Comparison of ENCODE assay signal across 8 cellular contexts in the genomic region with DNA sequence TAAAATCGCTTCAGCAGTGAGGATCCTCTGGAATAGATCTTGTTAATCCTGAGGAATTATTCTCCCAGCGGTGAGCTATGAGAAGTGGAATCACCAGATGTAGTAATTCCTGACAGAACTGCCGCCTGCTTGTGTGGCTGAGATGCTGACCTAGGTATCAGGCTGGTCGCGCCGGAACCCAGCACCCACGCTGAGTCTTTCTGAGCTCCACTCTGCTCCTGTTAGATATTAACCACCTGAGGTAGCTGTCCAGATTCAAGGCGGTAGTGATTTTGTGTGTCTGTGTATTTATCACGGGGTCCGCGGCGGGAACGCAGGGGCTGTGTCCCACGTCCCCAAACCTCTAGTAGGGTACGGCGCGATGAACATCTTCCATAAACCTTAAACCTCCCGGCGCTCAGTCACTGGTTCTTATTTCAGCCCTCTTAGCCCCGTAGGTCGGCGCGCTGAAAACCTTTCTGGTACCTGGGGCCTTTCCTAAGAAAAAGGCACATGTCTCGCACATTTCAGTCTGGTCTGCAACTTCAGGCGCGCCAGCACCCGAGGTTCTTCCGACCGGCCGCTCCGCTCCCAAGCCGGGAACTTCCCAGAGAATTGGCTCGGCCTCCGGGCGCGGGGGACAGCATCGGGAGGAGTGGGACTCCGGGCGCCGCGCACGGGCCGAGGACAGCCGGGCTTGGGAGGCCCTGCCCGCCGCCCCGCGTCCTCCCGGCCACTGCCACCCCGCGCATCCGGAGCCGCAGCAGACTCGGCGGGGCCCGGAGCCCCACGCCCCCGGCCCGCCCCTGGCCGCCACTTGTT. TPM values are rescaled to one million over a fixed set of nuclear protein-coding genes. Genes with fewer than 3 reads are reported as not detected.
A peak's percentile ranks its signal among the peaks of the same experiment; 100 is the strongest.
DNase-seq lines count a peak whose midpoint lies in the region; ATAC-seq and TF ChIP-seq lines count a peak whose summit lies in the region.

No MANE protein-coding gene starts in this region.

- ATAC-seq in GM18511 (IDR thresholded peaks at IDR 0.05; ENCODE audit: unreplicated experiment) = peak; percentile 23
- no peak for ATAC-seq in WTC11

- POLR2A ChIA-PET in CD4-positive, alpha-beta memory T cell (lab: Charles Lee; ENCODE audit: partially characterized antibody) = interaction anchor here (0.6 to 7.6 kb wide), 25 partner anchors 10 to 494 kb away, joined by 3 to 104 read pairs (median 5); partner anchors contain the start of genes ANKRD36, ANKRD39, ARID5A and CNNM4
- POLR2A ChIA-PET in WTC11 (lab: Charles Lee) = interaction anchor here (1.0 to 1.7 kb wide), 2 partner anchors 17 to 41 kb away, joined by 3 to 4 read pairs; no protein-coding TSS in a partner anchor

- H3K27ac Mint-ChIP-seq in CD4-positive, alpha-beta memory T cell = peak overlapping the region; percentile 74 to 96 (median 93)
- H3K27ac Mint-ChIP-seq in WTC11 = peak overlapping the region; percentile 59

- no peaks in the 10 kb centered on the region for H3K9me3 Mint-ChIP-seq in CD4-positive, alpha-beta memory T cell
- H3K9me3 Mint-ChIP-seq in WTC11 = no peaks in the 10 kb centered on the region

- H3K36me3 Mint-ChIP-seq in CD4-positive, alpha-beta memory T cell = peaks cover 7 to 33% of the 10 kb centered on the region in 2 donors
- H3K36me3 Mint-ChIP-seq in WTC11 = peaks cover 14% of the 10 kb centered on the region

- intact Hi-C loops in CD4-positive, alpha-beta memory T cell (cut with micrococcal nuclease) = loop anchor here (1.0 to 5.0 kb wide), 10 partner anchors 9 to 549 kb away; partner anchors contain the start of genes ANKRD36, ANKRD39, CIAO1 and CNNM4
- intact Hi-C loops in esophagus squamous epithelium (cut with DNase I) = loop anchor here (5.0 kb wide), 1 partner anchor 37 kb away; no protein-coding TSS in a partner anchor

- TF ChIP-seq CTCF in WTC11 (IDR thresholded peaks at IDR 0.05) (no peak), esophagus squamous epithelium (IDR thresholded peaks at IDR 0.05) (peak in 1 of 6 experiments; percentile 9)

- H2AFZ ChIP-seq in neuron (ENCODE audit: low read depth, low read length) = peak overlapping the region; percentile 97

- H3K9me3 ChIP-seq in CD4-positive, alpha-beta memory T cell (ENCODE audit: control insufficient read depth in 1 of 2, low read length in 2 of 2) = no peaks in the 10 kb centered on the region
- H3K9me3 ChIP-seq in HUES6 (ENCODE audit: control insufficient read depth, insufficient read depth, low read depth, low read length) (no peaks in the 10 kb centered on the region), esophagus squamous epithelium (no peaks in the 10 kb centered on the region), neuron (ENCODE audit: low read length) (no peaks in the 10 kb centered on the region)

- WGBS in esophagus squamous epithelium, 2 donors = 2% methylated on average over 18 to 24 of the region's 60 CpGs

- no peak for DNase-seq in CD4-positive, alpha-beta memory T cell
- DNase-seq in WTC11 (ENCODE audit: low spot score) = no peak
- DNase-seq in esophagus squamous epithelium (lab: John Stamatoyannopoulos, UW) = no peak
- DNase-seq in islet precursor cell = no peak
- no peak for DNase-seq in AML-193 (lab: John Stamatoyannopoulos, UW)

- no peak for TF ChIP-seq POLR2A in esophagus squamous epithelium (IDR thresholded peaks at IDR 0.05)

- peaks cover 50% of the 10 kb centered on the region for H3K4me1 ChIP-seq in CD4-positive, alpha-beta memory T cell (ENCODE audit: insufficient read depth, low read length)
- peaks cover 33% of the 10 kb centered on the region for H3K4me1 ChIP-seq in HUES6 (ENCODE audit: control insufficient read depth, insufficient read depth, low read length)
- H3K4me1 ChIP-seq in esophagus squamous epithelium = peaks cover 20 to 44% (median 32%) of the 10 kb centered on the region in 3 donors
- peaks cover 27% of the 10 kb centered on the region for H3K4me1 ChIP-seq in neuron (ENCODE audit: insufficient read depth, low read length)

- peak overlapping the region; percentile 77 for H3K27ac ChIP-seq in CD4-positive, alpha-beta memory T cell (ENCODE audit: low read depth, low read length)
- H3K27ac ChIP-seq in HUES6 (ENCODE audit: low read depth, low read length) (no peak overlapping the region), esophagus squamous epithelium (peak overlapping the region; percentile 87 to 99 (median 94))

- peaks cover 43 to 73% (median 58%) of the 10 kb centered on the region in 4 donors for H3K4me1 Mint-ChIP-seq in CD4-positive, alpha-beta memory T cell
- H3K4me1 Mint-ChIP-seq in WTC11 = peaks cover 42% of the 10 kb centered on the region

- H3K36me3 ChIP-seq in CD4-positive, alpha-beta memory T cell (ENCODE audit: insufficient read depth, low read length) = peaks cover 4% of the 10 kb centered on the region
- peaks cover 13% of the 10 kb centered on the region for H3K36me3 ChIP-seq in HUES6 (ENCODE audit: control insufficient read depth, insufficient read depth, low read length)
- peaks cover 0 to 32% (median 0%) of the 10 kb centered on the region in 3 donors for H3K36me3 ChIP-seq in esophagus squamous epithelium
- peaks cover 4% of the 10 kb centered on the region for H3K36me3 ChIP-seq in neuron (ENCODE audit: insufficient read depth, low read length)

- H3K27me3 Mint-ChIP-seq in CD4-positive, alpha-beta memory T cell = no peaks in the 10 kb centered on the region
- 0 out of 2 replicates have a peak, but pooled peaks cover 2% of the 10 kb centered on the region for H3K27me3 Mint-ChIP-seq in WTC11 (ENCODE audit: low read depth)

- peak overlapping the region; percentile 35 for H3K9ac ChIP-seq in HUES6 (ENCODE audit: low read length)

- CTCF ChIA-PET in CD4-positive, alpha-beta memory T cell (lab: Charles Lee; ENCODE audit: partially characterized antibody) = interaction anchor here (0.6 to 6.8 kb wide), 13 partner anchors 8 to 144 kb away, joined by 3 to 32 read pairs (median 6); partner anchors contain the start of genes ANKRD39 and CNNM4
- CTCF ChIA-PET in WTC11 (lab: Charles Lee) = interaction anchor here (0.7 to 4.2 kb wide), 16 partner anchors 13 to 267 kb away, joined by 3 to 22 read pairs (median 6); partner anchors contain the start of genes ANKRD23, ANKRD39 and CNNM4

- H3K4me3 ChIP-seq in CD4-positive, alpha-beta memory T cell (ENCODE audit: low read length in 2 of 2) = peak overlapping the region; percentile 82 to 83
- H3K4me3 ChIP-seq in HUES6 (ENCODE audit: low read depth, low read length) (peak overlapping the region; percentile 94), esophagus squamous epithelium (peak overlapping the region; percentile 63 to 91 (median 75)), neuron (ENCODE audit: low read length) (peak overlapping the region; percentile 52)

- peak overlapping the region; percentile 93 to 97 (median 95) for H3K4me3 Mint-ChIP-seq in CD4-positive, alpha-beta memory T cell
- H3K4me3 Mint-ChIP-seq in WTC11 = peak overlapping the region; percentile 83

- no peaks in the 10 kb centered on the region for H3K27me3 ChIP-seq in CD4-positive, alpha-beta memory T cell (ENCODE audit: insufficient read depth, low read length)
- H3K27me3 ChIP-seq in HUES6 (ENCODE audit: control insufficient read depth, insufficient read depth, low read length) = peaks cover 10% of the 10 kb centered on the region; the same call in 1 of the 2 replicates
- H3K27me3 ChIP-seq in esophagus squamous epithelium = no peaks in the 10 kb centered on the region
- H3K27me3 ChIP-seq in neuron (ENCODE audit: insufficient read depth, low read length) = no peaks in the 10 kb centered on the region

TF ChIP-seq in WTC11, 78 proteins besides CTCF, POLR2A, EP300 and RAD21 (continues in another document):
- TF ChIP-seq GTF2I (CRISPR knock-in tag; conservative IDR thresholded peaks at IDR 0.05) (no peak), ZNF281 (CRISPR knock-in tag; IDR thresholded peaks at IDR 0.05) (no peak), ZNF416 (CRISPR knock-in tag; IDR thresholded peaks at IDR 0.05) (no peak), ZNF138 (CRISPR knock-in tag; conservative IDR thresholded peaks at IDR 0.05) (no peak)

RNA-seq across cellular contexts. Expression of gene CNNM3, which starts 0.5 kb away (rescaled TPM):
- total RNA-seq in CD4-positive, alpha-beta memory T cell = 10 to 100 TPM; 55.1 to 57.4 TPM
- polyA plus RNA-seq in CD4-positive, alpha-beta memory T cell = 10 to 100 TPM in 1 of 2 donors, 1 to 10 TPM in 1; 3.7 to 13.2 TPM
- total RNA-seq in WTC11 (2021) = 34.9 to 36.6 TPM (median 35.2 TPM) in 3 replicates
- total RNA-seq in esophagus squamous epithelium = 10 to 100 TPM in 1 of 4 donors, 1 to 10 TPM in 3; 3.7 to 10.2 (median 5.5) TPM

RNA-seq across cellular contexts. Expression of gene ANKRD23, which starts 28.3 kb away (rescaled TPM):
- total RNA-seq in CD4-positive, alpha-beta memory T cell = 10 to 100 TPM; 19.4 to 19.7 TPM
- 1 to 10 TPM in 1 of 2 donors, not detected in 1; 1.5 TPM for polyA plus RNA-seq in CD4-positive, alpha-beta memory T cell
- 2.5 to 4.1 TPM (median 3.2 TPM) in 3 replicates for total RNA-seq in WTC11 (2021)
- 1 to 10 TPM in 3 of 4 donors, under 1 TPM in 1; 1.00 to 3.4 (median 2.1) TPM for total RNA-seq in esophagus squamous epithelium

RNA-seq across cellular contexts. Expression of gene ANKRD39, which starts 42.3 kb away (rescaled TPM):
- 10 to 100 TPM; 24.4 to 24.5 TPM for total RNA-seq in CD4-positive, alpha-beta memory T cell
- polyA plus RNA-seq in CD4-positive, alpha-beta memory T cell = 10 to 100 TPM; 18.7 to 42.5 TPM
- 16.2 to 17.9 TPM (median 17.0 TPM) in 3 replicates for total RNA-seq in WTC11 (2021)
- total RNA-seq in esophagus squamous epithelium = 10 to 100 TPM in 3 of 4 donors, 1 to 10 TPM in 1; 7.1 to 17.2 (median 14.0) TPM

RNA-seq across cellular contexts. Expression of gene SEMA4C, which starts 54.4 kb away (rescaled TPM):
- total RNA-seq in CD4-positive, alpha-beta memory T cell = 10 to 100 TPM; 72.6 to 77.0 TPM
- 1 to 10 TPM; 2.3 to 8.1 TPM for polyA plus RNA-seq in CD4-positive, alpha-beta memory T cell
- total RNA-seq in WTC11 (2021) (80.0 to 81.6 TPM (median 80.4 TPM) in 3 replicates), esophagus squamous epithelium (10 to 100 TPM in 2 of 4 donors, 1 to 10 TPM in 2; 7.4 to 23.8 (median 12.8) TPM)

RNA-seq across cellular contexts. Expression of gene CNNM4, which starts 54.8 kb away (rescaled TPM):
- 1 to 10 TPM; 6.7 to 7.2 TPM for total RNA-seq in CD4-positive, alpha-beta memory T cell
- polyA plus RNA-seq in CD4-positive, alpha-beta memory T cell = 1 to 10 TPM in 1 of 2 donors, under 1 TPM in 1; 0.94 to 5.3 TPM
- 13.9 to 14.3 TPM (median 14.0 TPM) in 3 replicates for total RNA-seq in WTC11 (2021)
- total RNA-seq in esophagus squamous epithelium = 1 to 10 TPM; 3.4 to 8.5 (median 6.7) TPM
